In genomic region chr1:29500651-29501050, GRCh38 we compare ENCODE assay signal across 14 cellular contexts.
"Had no signal": no experiment of that assay in that cellular context is flagged by ENCODE, and none has a peak within 500 bp of the region (broad histone marks: within the 10 kb centered on the region; RNA-seq: fewer than 3 reads in every experiment).

No MANE protein-coding gene starts in this region.

- H3K4me3 ChIP-seq: psoas muscle, testis, upper lobe of left lung had no signal

- H3K4me1 Mint-ChIP-seq: activated B cell treated with CpG ODN at 0.5 μM for 24 hours; stimulated activated naive CD8-positive, alpha-beta T cell treated with anti-CD3 and anti-CD28 coated beads, Interleukin-15, amount 100 ng/mL, for 72 hours had no signal

- H3K36me3 ChIP-seq: upper lobe of left lung had no signal

- H3K27me3 ChIP-seq: testis, upper lobe of left lung had no signal

- H3K36me3 Mint-ChIP-seq: natural killer cell treated with Interleukin-12 subunit alpha and Interleukin-12 subunit beta and Interleukin-15 and Interleukin-18, amount 100 ng/mL, for 72 hours had no signal

- DNase-seq: activated B cell treated with CpG ODN at 0.5 μM for 24 hours; activated CD4-positive, alpha-beta T cell treated with anti-CD3 and anti-CD28 coated beads for 48 hours; activated naive CD4-positive, alpha-beta T cell treated with anti-CD3 and anti-CD28 coated beads, Interleukin-2, amount 50 U/mL, for 16 hours; left ventricle myocardium superior; occipital lobe; psoas muscle; stimulated activated CD4-positive, alpha-beta T cell treated with anti-CD3 and anti-CD28 coated beads, Interleukin-1b, Interleukin-23, amount 100 ng/mL, for 48 hours; stimulated activated naive CD8-positive, alpha-beta T cell treated with anti-CD3 and anti-CD28 coated beads, Interleukin-15, amount 100 ng/mL, for 72 hours; T-helper 2 cell had no signal

- H3K9me3 Mint-ChIP-seq: activated B cell treated with CpG ODN at 0.5 μM for 24 hours; activated T-helper 2 cell treated with anti-CD3 and anti-CD28 coated beads, Interferon-gamma antibody, Interleukin-2, Interleukin-4, amounts not matched to agents 10 μg/mL and 5 μg/mL and 100 μg/mL, durations not matched to agents 14 hours and 24 hours and 36 hours; memory B cell; natural killer cell treated with Interleukin-12 subunit alpha and Interleukin-12 subunit beta and Interleukin-15 and Interleukin-18, amount 100 ng/mL, for 72 hours had no signal

- H3K9me3 ChIP-seq: testis had no signal

- H3K27ac Mint-ChIP-seq: activated B cell treated with CpG ODN at 0.5 μM for 24 hours; activated T-helper 2 cell treated with anti-CD3 and anti-CD28 coated beads, Interferon-gamma antibody, Interleukin-2, Interleukin-4, amounts not matched to agents 10 μg/mL and 5 μg/mL and 100 μg/mL, durations not matched to agents 14 hours and 24 hours and 36 hours; memory B cell; natural killer cell treated with Interleukin-12 subunit alpha and Interleukin-12 subunit beta and Interleukin-15 and Interleukin-18, amount 100 ng/mL, for 72 hours; stimulated activated naive CD8-positive, alpha-beta T cell treated with anti-CD3 and anti-CD28 coated beads, Interleukin-15, amount 100 ng/mL, for 72 hours had no signal

- ATAC-seq: left ventricle myocardium superior; psoas muscle; stimulated activated naive CD8-positive, alpha-beta T cell treated with anti-CD3 and anti-CD28 coated beads, Interleukin-15, amount 100 ng/mL, for 72 hours had no signal

- H3K4me1 ChIP-seq: psoas muscle, testis, upper lobe of left lung had no signal

- H3K4me3 Mint-ChIP-seq: activated B cell treated with CpG ODN at 0.5 μM for 24 hours; memory B cell; natural killer cell treated with Interleukin-12 subunit alpha and Interleukin-12 subunit beta and Interleukin-15 and Interleukin-18, amount 100 ng/mL, for 72 hours; stimulated activated naive CD8-positive, alpha-beta T cell treated with anti-CD3 and anti-CD28 coated beads, Interleukin-15, amount 100 ng/mL, for 72 hours had no signal

- H3K27ac ChIP-seq: psoas muscle, testis, upper lobe of left lung had no signal
